ENCODE assay signal across 8 cellular contexts in genomic region chr7:129225206-129225930, GRCh38. TPM values are rescaled to one million over a fixed set of nuclear protein-coding genes. Genes with fewer than 3 reads are reported as not detected.
A peak's percentile ranks its signal among the peaks of the same experiment; 100 is the strongest.
DNase-seq lines count a peak whose midpoint lies in the region; ATAC-seq and TF ChIP-seq lines count a peak whose summit lies in the region.

No MANE protein-coding gene starts in this region.

- H3K4me3 ChIP-seq in AG04450 (ENCODE audit: low read depth, low read length) (peak overlapping the region; percentile 77), muscle layer of duodenum (ENCODE audit: low read depth in 1 of 2, low read length in 2 of 2) (peak overlapping the region; percentile 73 to 86)

- H3K27me3 ChIP-seq in AG04450 (ENCODE audit: control insufficient read depth, insufficient read depth, low read length) (no peaks in the 10 kb centered on the region), muscle layer of duodenum (ENCODE audit: low read depth, low read length) (no peaks in the 10 kb centered on the region)

- peak; percentile 48 for ATAC-seq in GM18907 (IDR thresholded peaks at IDR 0.05; ENCODE audit: unreplicated experiment)
- peak; percentile 37 for ATAC-seq in HG03139 (IDR thresholded peaks at IDR 0.05; ENCODE audit: unreplicated experiment)

- H3K36me3 ChIP-seq in muscle layer of duodenum (ENCODE audit: control insufficient read depth in 1 of 2, insufficient read depth in 2 of 2, low read length in 2 of 2): peaks cover 0 to 6% of the 10 kb centered on the region in 2 donors

- no peak for TF ChIP-seq CTCF in AG04450 (IDR thresholded peaks at IDR 0.05; ENCODE audit: low read depth, low read length)

- POLR2A ChIA-PET in AG04450 (lab: Yijun Ruan, JAX): interaction anchor here (0.5 to 1.4 kb wide), 4 partner anchors 9 to 171 kb away, joined by 3 to 6 read pairs (median 4); partner anchors contain the start of gene TNPO3

- H3K9me3 ChIP-seq in AG04450 (ENCODE audit: control insufficient read depth, insufficient read depth, low read length) (no peaks in the 10 kb centered on the region), muscle layer of duodenum (ENCODE audit: control insufficient read depth in 1 of 2, low read length in 2 of 2) (no peaks in the 10 kb centered on the region)

- H3K4me1 ChIP-seq in muscle layer of duodenum (ENCODE audit: control insufficient read depth in 1 of 2, insufficient read depth in 2 of 2, low read length in 2 of 2): peaks cover 6 to 12% of the 10 kb centered on the region in 2 donors

- no peak for DNase-seq in AG04450 (ENCODE audit: low read depth, low spot score)
- peak; percentile 40 for DNase-seq in NCI-H774 (lab: John Stamatoyannopoulos, UW)
- DNase-seq in activated CD8-positive, alpha-beta memory T cell treated with anti-CD3 and anti-CD28 coated beads, Interleukin-2, amount 50 U/mL, for 48 hours: peak; percentile 79
- no peak for DNase-seq in epithelial cell of prostate (ENCODE audit: low read depth, low spot score)
- DNase-seq in stimulated activated CD8-positive, alpha-beta memory T cell treated with anti-CD3 and anti-CD28 coated beads, Interleukin-7, amount 100 ng/mL, for 48 hours (ENCODE audit: extremely low read depth in 1 of 2, low read depth in 1 of 2): peak; percentile 28 to 29

- peak overlapping the region; percentile 31 for H3K27ac ChIP-seq in AG04450 (ENCODE audit: low read depth, low read length)
- H3K27ac ChIP-seq in epithelial cell of prostate: peak overlapping the region; percentile 87
- peak overlapping the region; percentile 10 for H3K27ac ChIP-seq in muscle layer of duodenum (ENCODE audit: low read length)

- CTCF ChIA-PET in AG04450 (lab: Charles Lee): interaction anchor here (0.6 to 1.3 kb wide), 7 partner anchors 44 to 247 kb away, joined by 3 to 6 read pairs (median 3); no protein-coding TSS in a partner anchor

RNA-seq across cellular contexts. Expression of gene AHCYL2, which starts 0.5 kb away (rescaled TPM):
- 10.6 and 13.3 TPM in 2 replicates for polyA plus RNA-seq in AG04450 (2011; rRNA removed)
- polyA minus RNA-seq in AG04450 (2011; rRNA and poly(A)+ RNA removed): 12.4 and 12.5 TPM in 2 replicates

RNA-seq across cellular contexts. Expression of gene SMO, which starts 36.9 kb away (rescaled TPM):
- 20.8 and 26.5 TPM in 2 replicates for polyA plus RNA-seq in AG04450 (2011; rRNA removed)
- polyA minus RNA-seq in AG04450 (2011; rRNA and poly(A)+ RNA removed): 65.5 and 79.7 TPM in 2 replicates

Comparison
In these comparisons a context has a peak if more than half of its experiments do, and no peak if none do; other contexts are left out.
1. DNase-seq: peak in NCI-H774 (single experiment), activated CD8-positive, alpha-beta memory T cell treated with anti-CD3 and anti-CD28 coated beads, Interleukin-2, amount 50 U/mL, for 48 hours (single experiment) and stimulated activated CD8-positive, alpha-beta memory T cell treated with anti-CD3 and anti-CD28 coated beads, Interleukin-7, amount 100 ng/mL, for 48 hours (2 of 2); none in AG04450 (single experiment) and epithelial cell of prostate (single experiment).
2. H3K27ac ChIP-seq: peak in every context shown above with its lines; median percentile 87 in epithelial cell of prostate; 31 in AG04450; 10 in muscle layer of duodenum.